9 cellular contexts compared by ENCODE assay signal in genomic region chr1:118987431-118988185, GRCh38. TPM values are rescaled to one million over a fixed set of nuclear protein-coding genes. Genes with fewer than 3 reads are reported as not detected.
DNase-seq lines count a peak whose midpoint lies in the region; ATAC-seq and TF ChIP-seq lines count a peak whose summit lies in the region.
"Had no signal": no experiment of that assay in that cellular context is flagged by ENCODE, and none has a peak within 500 bp of the region (broad histone marks: within the 10 kb centered on the region; RNA-seq: fewer than 3 reads in every experiment).

No MANE protein-coding gene starts in this region.

- no peaks in the 10 kb centered on the region for H3K9me3 ChIP-seq in right atrium auricular region

- peak overlapping the region; percentile 33 to 50 for H3K4me3 ChIP-seq in right atrium auricular region
- H3K4me3 ChIP-seq: BLaER1 treated with 17β-estradiol and CSF1 and Interleukin-3, amounts not matched to agents 10 nM and 100 nM had no signal

- peaks cover 56 to 64% of the 10 kb centered on the region in 2 donors for H3K27me3 ChIP-seq in right atrium auricular region

- H3K36me3 Mint-ChIP-seq in stimulated activated effector memory CD8-positive, alpha-beta T cell treated with anti-CD3 and anti-CD28 coated beads, Interleukin-12 subunit alpha, Interleukin-12 subunit beta, amount 100 ng/mL, for 72 hours = no peaks in the 10 kb centered on the region

- no peak overlapping the region for H3K27ac Mint-ChIP-seq in stimulated activated effector memory CD8-positive, alpha-beta T cell treated with anti-CD3 and anti-CD28 coated beads, Interleukin-12 subunit alpha, Interleukin-12 subunit beta, amount 100 ng/mL, for 72 hours

- H3K4me3 Mint-ChIP-seq in stimulated activated effector memory CD8-positive, alpha-beta T cell treated with anti-CD3 and anti-CD28 coated beads, Interleukin-12 subunit alpha, Interleukin-12 subunit beta, amount 100 ng/mL, for 72 hours = peak overlapping the region; percentile 35

- H3K4me1 ChIP-seq in right atrium auricular region = peaks cover 0 to 42% of the 10 kb centered on the region in 2 donors

- no peaks in the 10 kb centered on the region for H3K36me3 ChIP-seq in right atrium auricular region
- H3K36me3 ChIP-seq: BLaER1 treated with 17β-estradiol and CSF1 and Interleukin-3, amounts not matched to agents 10 nM and 100 nM had no signal

- ATAC-seq in SK-N-SH treated with all-trans-retinoic acid at 6 μM for 48 hours = peak; percentile 36
- peak; percentile 34 for ATAC-seq in stimulated activated effector memory CD8-positive, alpha-beta T cell treated with anti-CD3 and anti-CD28 coated beads, Interleukin-12 subunit alpha, Interleukin-12 subunit beta, amount 100 ng/mL, for 72 hours

- no peaks in the 10 kb centered on the region for H3K9me3 Mint-ChIP-seq in stimulated activated effector memory CD8-positive, alpha-beta T cell treated with anti-CD3 and anti-CD28 coated beads, Interleukin-12 subunit alpha, Interleukin-12 subunit beta, amount 100 ng/mL, for 72 hours

- H3K27ac ChIP-seq in right atrium auricular region = peak overlapping the region; percentile 65 to 67
- H3K27ac ChIP-seq: BLaER1 treated with 17β-estradiol and CSF1 and Interleukin-3, amounts not matched to agents 10 nM and 100 nM had no signal

- DNase-seq in NCI-H510A treated with DMSO at 0.1 percent for 48 hours (lab: John Stamatoyannopoulos, UW) = peak; percentile 4
- no peak for DNase-seq in NCI-H510A (lab: John Stamatoyannopoulos, UW)
- no peak for DNase-seq in right atrium auricular region (ENCODE audit: low spot score)
- DNase-seq in stimulated activated effector memory CD8-positive, alpha-beta T cell treated with anti-CD3 and anti-CD28 coated beads, Interleukin-12 subunit alpha, Interleukin-12 subunit beta, amount 100 ng/mL, for 72 hours (ENCODE audit: low spot score in 2 of 2) = no peak
- DNase-seq in NCI-H345 treated with DMSO at 0.1 percent for 48 hours (lab: John Stamatoyannopoulos, UW; ENCODE audit: unreplicated experiment) = no peak
- no peak for DNase-seq in NCI-H1930 (lab: John Stamatoyannopoulos, UW)
- no peak for DNase-seq in AG08396 (ENCODE audit: low spot score)

- TF ChIP-seq CTCF in right atrium auricular region (IDR thresholded peaks at IDR 0.05) = no peak

- H3K4me1 Mint-ChIP-seq in stimulated activated effector memory CD8-positive, alpha-beta T cell treated with anti-CD3 and anti-CD28 coated beads, Interleukin-12 subunit alpha, Interleukin-12 subunit beta, amount 100 ng/mL, for 72 hours = peaks cover 15% of the 10 kb centered on the region

TF ChIP-seq in SK-N-SH treated with all-trans-retinoic acid at 6 μM for 48 hours, 23 proteins besides CTCF, POLR2A, EP300 and RAD21:
- no peak for TF ChIP-seq TSHZ2 (CRISPR knock-in tag; IDR thresholded peaks at IDR 0.05)
- TF ChIP-seq, protein P1, sequence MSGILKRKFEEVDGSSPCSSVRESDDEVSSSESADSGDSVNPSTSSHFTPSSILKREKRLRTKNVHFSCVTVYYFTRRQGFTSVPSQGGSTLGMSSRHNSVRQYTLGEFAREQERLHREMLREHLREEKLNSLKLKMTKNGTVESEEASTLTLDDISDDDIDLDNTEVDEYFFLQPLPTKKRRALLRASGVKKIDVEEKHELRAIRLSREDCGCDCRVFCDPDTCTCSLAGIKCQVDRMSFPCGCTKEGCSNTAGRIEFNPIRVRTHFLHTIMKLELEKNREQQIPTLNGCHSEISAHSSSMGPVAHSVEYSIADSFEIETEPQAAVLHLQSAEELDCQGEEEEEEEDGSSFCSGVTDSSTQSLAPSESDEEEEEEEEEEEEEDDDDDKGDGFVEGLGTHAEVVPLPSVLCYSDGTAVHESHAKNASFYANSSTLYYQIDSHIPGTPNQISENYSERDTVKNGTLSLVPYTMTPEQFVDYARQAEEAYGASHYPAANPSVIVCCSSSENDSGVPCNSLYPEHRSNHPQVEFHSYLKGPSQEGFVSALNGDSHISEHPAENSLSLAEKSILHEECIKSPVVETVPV (CRISPR knock-in tag; IDR thresholded peaks at IDR 0.05) = no peak
- no peak for TF ChIP-seq ZNF565 (CRISPR knock-in tag; conservative IDR thresholded peaks at IDR 0.05; ENCODE audit: low read depth)
TF ChIP-seq in SK-N-SH treated with all-trans-retinoic acid at 6 μM for 48 hours: peak in this region for 0.

RNA-seq across cellular contexts. Expression of gene TBX15, which starts 0.5 kb away (rescaled TPM):
- 1 to 10 TPM; 2.1 to 3.6 TPM for total RNA-seq in right atrium auricular region
